15 cellular contexts compared by ENCODE assay signal in genomic region chr16:74758801-74759200, GRCh38. TPM values are rescaled to one million over a fixed set of nuclear protein-coding genes. Genes with fewer than 3 reads are reported as not detected.
DNase-seq lines count a peak whose midpoint lies in the region; ATAC-seq, FAIRE-seq and TF ChIP-seq lines count a peak whose summit lies in the region.
"Had no signal": no experiment of that assay in that cellular context is flagged by ENCODE, and none has a peak within 500 bp of the region (broad histone marks: within the 10 kb centered on the region; RNA-seq: fewer than 3 reads in every experiment).

No MANE protein-coding gene starts in this region.

- H3K9me3 Mint-ChIP-seq in activated T-cell treated with anti-CD3 and anti-CD28 coated beads, Interleukin-2, amount 50 U/mL, for 72 hours, result no peaks in the 10 kb centered on the region
- H3K9me3 Mint-ChIP-seq: CD8-positive, alpha-beta memory T cell had no signal

- H3K27ac ChIP-seq in small intestine (ENCODE audit: low read depth in 1 of 2, low read length in 1 of 2) (no peak overlapping the region), osteoblast (ENCODE audit: low read depth, low read length) (no peak overlapping the region)
- H3K27ac ChIP-seq: 22Rv1, BLaER1 had no signal

- FAIRE-seq in small intestine (lab: Jason Lieb, UNC), result no peak
- FAIRE-seq: H1 had no signal

- DNase-seq in activated effector memory CD4-positive, alpha-beta T cell treated with anti-CD3 and anti-CD28 coated beads, Interleukin-2, amount 50 U/mL, for 16 hours, result peak; percentile 49
- DNase-seq in activated effector memory CD4-positive, alpha-beta T cell treated with Interleukin-2 at 50 U/mL for 16 hours, result no peak
- DNase-seq in kidney tubule cell (ENCODE audit: low spot score) (peak; percentile 25), small intestine (peak; percentile 46), osteoblast (ENCODE audit: insufficient read length, low spot score, missing footprints) (no peak), NCI-H2081 (lab: John Stamatoyannopoulos, UW) (no peak)
- DNase-seq in activated T-cell treated with anti-CD3 and anti-CD28 coated beads, Interleukin-2, amount 50 U/mL, for 72 hours, result no peak
- DNase-seq: AML-193; CD8-positive, alpha-beta memory T cell had no signal

- no peaks in the 10 kb centered on the region for H3K4me1 Mint-ChIP-seq in activated T-cell treated with anti-CD3 and anti-CD28 coated beads, Interleukin-2, amount 50 U/mL, for 72 hours (ENCODE audit: low read depth)
- H3K4me1 Mint-ChIP-seq: CD8-positive, alpha-beta memory T cell had no signal

- TF ChIP-seq CTCF in osteoblast (IDR thresholded peaks at IDR 0.05; ENCODE audit: extremely low read depth, low read depth, low read length), result no peak

- H2AFZ ChIP-seq in osteoblast (ENCODE audit: low read length), result no peak overlapping the region

- 58 to 77% (median 59%) methylated on average over 4 of the region's 4 CpGs for WGBS in small intestine, 3 donors

- H3K36me3 Mint-ChIP-seq in activated T-cell treated with anti-CD3 and anti-CD28 coated beads, Interleukin-2, amount 50 U/mL, for 72 hours (ENCODE audit: insufficient read depth in 2 of 2), result no peaks in the 10 kb centered on the region
- H3K36me3 Mint-ChIP-seq: CD8-positive, alpha-beta memory T cell had no signal

- H3K4me3 ChIP-seq in small intestine (ENCODE audit: low read depth in 1 of 2, low read length in 2 of 2), result no peak overlapping the region
- no peak overlapping the region for H3K4me3 ChIP-seq in osteoblast (ENCODE audit: insufficient read depth, low read length)
- H3K4me3 ChIP-seq: BLaER1, HAP-1 had no signal

- H3K27me3 Mint-ChIP-seq in activated T-cell treated with anti-CD3 and anti-CD28 coated beads, Interleukin-2, amount 50 U/mL, for 72 hours (ENCODE audit: low read depth), result no peaks in the 10 kb centered on the region

- H3K36me3 ChIP-seq in small intestine (ENCODE audit: control insufficient read depth in 2 of 2, insufficient read depth in 2 of 2, low read length in 2 of 2) (no peaks in the 10 kb centered on the region), osteoblast (ENCODE audit: insufficient read depth, low read length) (no peaks in the 10 kb centered on the region)
- H3K36me3 ChIP-seq: BLaER1, HAP-1 had no signal

- H3K79me2 ChIP-seq in osteoblast (ENCODE audit: insufficient read depth, low read length), result no peaks in the 10 kb centered on the region

- no peak overlapping the region for H3K4me3 Mint-ChIP-seq in activated T-cell treated with anti-CD3 and anti-CD28 coated beads, Interleukin-2, amount 50 U/mL, for 72 hours
- H3K4me3 Mint-ChIP-seq: CD8-positive, alpha-beta memory T cell had no signal

- H3K4me1 ChIP-seq in small intestine (ENCODE audit: control insufficient read depth in 2 of 2, insufficient read depth in 1 of 2, low read depth in 1 of 2, low read length in 1 of 2), result no peaks in the 10 kb centered on the region
- no peaks in the 10 kb centered on the region for H3K4me1 ChIP-seq in osteoblast (ENCODE audit: insufficient read depth, low read length)
- H3K4me1 ChIP-seq: Caco-2, HAP-1 had no signal

- H3K4me2 ChIP-seq in osteoblast (ENCODE audit: insufficient read depth, low read length), result no peak overlapping the region
- H3K4me2 ChIP-seq: BLaER1 had no signal

- H4K20me1 ChIP-seq in osteoblast (ENCODE audit: insufficient read depth, low read length), result no peaks in the 10 kb centered on the region
- H4K20me1 ChIP-seq: BLaER1 had no signal

- H3K27ac Mint-ChIP-seq in activated T-cell treated with anti-CD3 and anti-CD28 coated beads, Interleukin-2, amount 50 U/mL, for 72 hours, result no peak overlapping the region

- ATAC-seq in activated T-cell treated with anti-CD3 and anti-CD28 coated beads, Interleukin-2, amount 50 U/mL, for 72 hours (replicated peaks in 1 of 2), result no peak

- H3K27me3 ChIP-seq in small intestine (ENCODE audit: control insufficient read depth in 2 of 2, insufficient read depth in 2 of 2, low read length in 2 of 2) (peaks cover 0 to 3% of the 10 kb centered on the region in 2 donors), osteoblast (ENCODE audit: insufficient read depth, low read length) (peaks cover 12% of the 10 kb centered on the region)
- H3K27me3 ChIP-seq: BLaER1 had no signal

- H3K9me3 ChIP-seq in small intestine (ENCODE audit: control insufficient read depth, low read depth) (no peaks in the 10 kb centered on the region), osteoblast (ENCODE audit: low read depth, low read length) (no peaks in the 10 kb centered on the region)
- H3K9me3 ChIP-seq: BLaER1, Caco-2, HAP-1 had no signal

RNA-seq across cellular contexts. Expression of gene FA2H, which starts 15.8 kb away (rescaled TPM):
- polyA plus RNA-seq in small intestine, result 10 to 100 TPM in 1 of 3 donors, 1 to 10 TPM in 2; 6.7 to 17.8 (median 8.4) TPM
- total RNA-seq in osteoblast, result not detected in 2 replicates
- total RNA-seq in activated T-cell treated with anti-CD3 and anti-CD28 coated beads, Interleukin-2, amount 50 U/mL, for 72 hours, result not detected
- total RNA-seq: CD8-positive, alpha-beta memory T cell; Daoy had no signal
- polyA plus RNA-seq: CD8-positive, alpha-beta memory T cell had no signal

RNA-seq across cellular contexts. Expression of gene MLKL, which starts 58.1 kb away (rescaled TPM):
- 10 to 100 TPM in 2 of 3 donors, 1 to 10 TPM in 1; 6.5 to 18.9 (median 12.3) TPM for polyA plus RNA-seq in small intestine
- 5.1 and 9.1 TPM in 2 replicates for total RNA-seq in osteoblast
- 10 to 100 TPM; 16.9 to 23.2 TPM for total RNA-seq in activated T-cell treated with anti-CD3 and anti-CD28 coated beads, Interleukin-2, amount 50 U/mL, for 72 hours

Comparison
In these comparisons a context has a peak if more than half of its experiments do, and no peak if none do; other contexts are left out.
1. DNase-seq: peak in activated effector memory CD4-positive, alpha-beta T cell treated with anti-CD3 and anti-CD28 coated beads, Interleukin-2, amount 50 U/mL, for 16 hours (single experiment), kidney tubule cell (single experiment) and small intestine (single experiment); none in activated effector memory CD4-positive, alpha-beta T cell treated with Interleukin-2 at 50 U/mL for 16 hours (single experiment), osteoblast (single experiment), NCI-H2081 (0 of 2) and activated T-cell treated with anti-CD3 and anti-CD28 coated beads, Interleukin-2, amount 50 U/mL, for 72 hours (0 of 2).